Comparison of ENCODE assay signal across 3 cellular contexts in genomic region chr7:14745076-14745475, GRCh38.
"Had no signal": no experiment of that assay in that cellular context is flagged by ENCODE, and none has a peak within 500 bp of the region (broad histone marks: within the 10 kb centered on the region; RNA-seq: fewer than 3 reads in every experiment).

No MANE protein-coding gene starts in this region.

- H3K4me3 ChIP-seq: GM12878 had no signal

- DNase-seq: GDM1, GF-D8 had no signal
